In genomic region chr1:84700065-84700464, GRCh38 we compare ENCODE assay signal across 11 cellular contexts. TPM values are rescaled to one million over a fixed set of nuclear protein-coding genes. Genes with fewer than 3 reads are reported as not detected.
DNase-seq lines count a peak whose midpoint lies in the region; ATAC-seq and TF ChIP-seq lines count a peak whose summit lies in the region.
"Had no signal": no experiment of that assay in that cellular context is flagged by ENCODE, and none has a peak within 500 bp of the region (broad histone marks: within the 10 kb centered on the region; RNA-seq: fewer than 3 reads in every experiment).

No MANE protein-coding gene starts in this region.

- H3K9me3 Mint-ChIP-seq in effector memory CD8-positive, alpha-beta T cell: no peaks in the 10 kb centered on the region
- H3K9me3 Mint-ChIP-seq: CD8-positive, alpha-beta T cell had no signal

- ATAC-seq in GM18505 (IDR thresholded peaks at IDR 0.05; ENCODE audit: unreplicated experiment) (peak; percentile 91), GM21723 (IDR thresholded peaks at IDR 0.05; ENCODE audit: unreplicated experiment) (peak; percentile 77), HG02938 (IDR thresholded peaks at IDR 0.05; ENCODE audit: unreplicated experiment) (no peak)
- no peak for ATAC-seq in effector memory CD8-positive, alpha-beta T cell (replicated peaks)
- ATAC-seq: CD8-positive, alpha-beta T cell had no signal

- no peak overlapping the region for H3K9ac ChIP-seq in Karpas-422 (ENCODE audit: low read length)

- H3K36me3 ChIP-seq in Karpas-422 (ENCODE audit: insufficient read depth, low read length): no peaks in the 10 kb centered on the region

- peak overlapping the region; percentile 52 for H2AFZ ChIP-seq in Karpas-422 (ENCODE audit: low read length)

- no peaks in the 10 kb centered on the region for H4K20me1 ChIP-seq in Karpas-422 (ENCODE audit: insufficient read depth, low read depth, low read length)

- no peaks in the 10 kb centered on the region for H3K4me1 Mint-ChIP-seq in effector memory CD8-positive, alpha-beta T cell (ENCODE audit: low read depth in 2 of 2)

- no peak overlapping the region for H3K27ac Mint-ChIP-seq in effector memory CD8-positive, alpha-beta T cell
- H3K27ac Mint-ChIP-seq: CD8-positive, alpha-beta T cell had no signal

- DNase-seq in Karpas-422 (peak; percentile 74), erythroblast (lab: John Stamatoyannopoulos, UW) (peak; percentile 13 to 17), retina (no peak), RKO (ENCODE audit: low spot score) (no peak)
- no peak for DNase-seq in effector memory CD8-positive, alpha-beta T cell
- DNase-seq: CD8-positive, alpha-beta T cell; central memory CD4-positive, alpha-beta T cell; KG1 had no signal

- H3K9me3 ChIP-seq in Karpas-422 (ENCODE audit: low read length): no peaks in the 10 kb centered on the region

- no peak overlapping the region for H3K4me3 Mint-ChIP-seq in effector memory CD8-positive, alpha-beta T cell
- H3K4me3 Mint-ChIP-seq: CD8-positive, alpha-beta T cell had no signal

- no peaks in the 10 kb centered on the region for H3K79me2 ChIP-seq in Karpas-422 (ENCODE audit: low read length)

- H3K9me2 ChIP-seq in Karpas-422 (replicated peaks; ENCODE audit: insufficient read depth, low read length): no peaks in the 10 kb centered on the region

- H3K36me3 Mint-ChIP-seq in effector memory CD8-positive, alpha-beta T cell (ENCODE audit: insufficient read depth): no peaks in the 10 kb centered on the region
- H3K36me3 Mint-ChIP-seq: CD8-positive, alpha-beta T cell had no signal

- peak overlapping the region; percentile 22 for H3K27ac ChIP-seq in Karpas-422 (ENCODE audit: low read length)

- peak overlapping the region; percentile 43 for H3K4me2 ChIP-seq in Karpas-422 (ENCODE audit: low read depth, low read length, poor library complexity, severe bottlenecking)

- TF ChIP-seq POLR2A in GM18505 (IDR thresholded peaks at IDR 0.05; ENCODE audit: borderline replicate concordance, extremely low read depth, insufficient read depth, insufficient read length) (no peak), erythroblast (IDR thresholded peaks at IDR 0.05; ENCODE audit: low read length) (no peak)

- H3K4me3 ChIP-seq in Karpas-422 (ENCODE audit: low read length): peak overlapping the region; percentile 2; the same call in 1 of the 2 replicates

- H3K27me3 ChIP-seq in Karpas-422 (ENCODE audit: low read length): no peaks in the 10 kb centered on the region

- peaks cover 9 to 13% of the 10 kb centered on the region in 2 donors for H3K27me3 Mint-ChIP-seq in effector memory CD8-positive, alpha-beta T cell

- H3K4me1 ChIP-seq in Karpas-422 (ENCODE audit: low read length): peaks cover 56% of the 10 kb centered on the region

RNA-seq across cellular contexts. Expression of gene SSX2IP, which starts 9.8 kb away (rescaled TPM):
- 21.4 and 29.0 TPM in 2 replicates for total RNA-seq in Karpas-422 (2014; rRNA removed; shearing (Covaris generic); ENCODE audit: low replicate concordance)

Comparison
In these comparisons a context has a peak if more than half of its experiments do, and no peak if none do; other contexts are left out.
1. ATAC-seq: peak in GM18505 (single experiment) and GM21723 (single experiment); none in HG02938 (single experiment) and effector memory CD8-positive, alpha-beta T cell (single experiment).
2. DNase-seq: peak in Karpas-422 (single experiment) and erythroblast (2 of 2); none in retina (single experiment), effector memory CD8-positive, alpha-beta T cell (0 of 3) and RKO (single experiment).